ENCODE assay signal across 8 cellular contexts in genomic region chr2:226800941-226801784, GRCh38.
A peak's percentile ranks its signal among the peaks of the same experiment; 100 is the strongest.
DNase-seq lines count a peak whose midpoint lies in the region; ATAC-seq and TF ChIP-seq lines count a peak whose summit lies in the region.

No MANE protein-coding gene starts in this region.

- no peak for TF ChIP-seq CTCF in GM12865 (IDR thresholded peaks at IDR 0.05; ENCODE audit: insufficient read depth, low read depth, low read length, missing control alignments)

- peak; percentile 87 for ATAC-seq in HG02610 (IDR thresholded peaks at IDR 0.05; ENCODE audit: unreplicated experiment)

- DNase-seq in GM12865 (ENCODE audit: low read depth) = peak; percentile 88
- peak; percentile 75 to 89 for DNase-seq in NCI-H1930 (lab: John Stamatoyannopoulos, UW)
- DNase-seq in activated CD4-positive, CD25-positive, alpha-beta regulatory T cell treated with anti-CD3 and anti-CD28 coated beads, Interleukin-2, amount 50 U/mL, for 16 hours (ENCODE audit: low read depth, low spot score) = peak; percentile 48
- DNase-seq in cerebellar cortex (ENCODE audit: low spot score) = peak; percentile 97
- peak; percentile 90 for DNase-seq in kidney glomerular epithelial cell (lab: John Stamatoyannopoulos, UW)
- DNase-seq in stimulated activated CD4-positive, alpha-beta T cell treated with anti-CD3 and anti-CD28 coated beads, Interleukin-2, amount 100 ng/mL, for 4 hours (ENCODE audit: low read depth) = peak; percentile 68
- DNase-seq in NCI-H146 (lab: John Stamatoyannopoulos, UW) = no peak

- peak overlapping the region; percentile 69 for H3K4me3 ChIP-seq in GM12865 (ENCODE audit: low read depth, low read length)
